Comparison of ENCODE assay signal across 8 cellular contexts in the genomic region with DNA sequence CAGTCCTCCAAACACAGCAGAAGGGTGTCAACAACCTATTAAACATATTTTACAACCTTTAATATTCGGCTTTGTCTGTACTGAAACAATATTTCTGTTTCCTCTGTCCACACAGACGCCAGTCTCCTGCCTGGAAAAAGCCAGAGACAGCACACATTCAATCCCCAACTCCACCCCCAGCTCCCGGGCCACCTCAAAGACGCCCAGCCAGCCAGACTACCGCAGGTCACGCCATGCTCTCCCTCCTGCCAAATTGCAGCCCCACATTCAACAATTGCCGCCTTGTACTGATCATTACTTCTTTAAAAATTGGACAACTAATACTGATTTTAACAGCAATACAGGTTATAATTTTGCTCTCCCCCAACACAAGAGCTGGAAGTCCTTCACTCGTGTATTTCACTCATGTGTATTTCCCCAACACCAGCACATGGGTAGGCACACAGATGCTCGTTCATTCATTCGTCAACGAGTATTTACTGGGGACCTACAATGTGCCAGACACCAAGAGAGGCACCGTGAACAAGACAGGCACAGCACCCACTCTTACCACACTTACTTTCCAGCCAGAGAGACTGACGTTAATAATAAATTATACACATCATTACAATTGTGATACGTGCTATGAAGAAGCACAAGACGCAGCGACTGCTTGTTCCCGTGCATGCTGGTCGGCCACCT. TPM values are rescaled to one million over a fixed set of nuclear protein-coding genes. Genes with fewer than 3 reads are reported as not detected.
DNase-seq lines count a peak whose midpoint lies in the region; ATAC-seq, FAIRE-seq and TF ChIP-seq lines count a peak whose summit lies in the region.

No MANE protein-coding gene starts in this region.

- intact Hi-C loops in esophagus muscularis mucosa (cut with DNase I): loop anchor here (5.0 kb wide), 1 partner anchor 96 kb away; a partner anchor contains a TSS

- H3K36me3 ChIP-seq in SJSA1: no peaks in the 10 kb centered on the region
- H3K36me3 ChIP-seq in esophagus muscularis mucosa: peaks cover 0 to 2% (median under 1%) of the 10 kb centered on the region in 4 donors
- H3K36me3 ChIP-seq in rectal smooth muscle tissue (ENCODE audit: control insufficient read depth, insufficient read depth, low read length): no peaks in the 10 kb centered on the region

- no peak for DNase-seq in GM12892 (ENCODE audit: insufficient read length)
- DNase-seq in SJSA1 (ENCODE audit: low read depth in 1 of 2, low spot score in 2 of 2): no peak
- DNase-seq in esophagus muscularis mucosa (ENCODE audit: extremely low spot score): no peak
- DNase-seq in dermis blood vessel endothelial cell: no peak

- peaks cover 16% of the 10 kb centered on the region for H3K4me1 ChIP-seq in SJSA1 (replicated peaks)
- peaks cover 8 to 18% (median 17%) of the 10 kb centered on the region in 4 donors for H3K4me1 ChIP-seq in esophagus muscularis mucosa
- H3K4me1 ChIP-seq in rectal smooth muscle tissue (ENCODE audit: control insufficient read depth, insufficient read depth, low read length): no peaks in the 10 kb centered on the region

- H3K27me3 ChIP-seq in SJSA1 (replicated peaks) (peaks cover 15% of the 10 kb centered on the region), esophagus muscularis mucosa (no peaks in the 10 kb centered on the region), rectal smooth muscle tissue (ENCODE audit: control insufficient read depth, insufficient read depth, low read length) (no peaks in the 10 kb centered on the region)

- H3K27ac ChIP-seq in SJSA1 (no peak overlapping the region), esophagus muscularis mucosa (replicated peaks in 1 of 4) (peak overlapping the region; percentile 77 to 92 (median 86)), rectal smooth muscle tissue (ENCODE audit: low read depth, low read length) (no peak overlapping the region)

- ATAC-seq in HG02885 (IDR thresholded peaks at IDR 0.05; ENCODE audit: poor library complexity, unreplicated experiment) (no peak), HG02970 (IDR thresholded peaks at IDR 0.05; ENCODE audit: low FRiP score, unreplicated experiment) (no peak), HG03571 (IDR thresholded peaks at IDR 0.05; ENCODE audit: unreplicated experiment) (no peak)

- FAIRE-seq in GM12892 (lab: Jason Lieb, UNC): peak; percentile 88

- TF ChIP-seq EP300 in esophagus muscularis mucosa (IDR thresholded peaks at IDR 0.05): no peak

- H3K9me3 ChIP-seq in SJSA1 (replicated peaks) (no peaks in the 10 kb centered on the region), esophagus muscularis mucosa (no peaks in the 10 kb centered on the region)

- TF ChIP-seq POLR2A in GM12892 (IDR thresholded peaks at IDR 0.05; ENCODE audit: low read depth, low read length) (no peak), esophagus muscularis mucosa (IDR thresholded peaks at IDR 0.05; ENCODE audit: low read depth) (no peak)

- H3K4me3 ChIP-seq in SJSA1: peak overlapping the region; percentile 57
- peak overlapping the region; percentile 78 to 86 (median 80) for H3K4me3 ChIP-seq in esophagus muscularis mucosa
- H3K4me3 ChIP-seq in rectal smooth muscle tissue (ENCODE audit: low read length): peak overlapping the region; percentile 95

- no peak for TF ChIP-seq CTCF in esophagus muscularis mucosa (IDR thresholded peaks at IDR 0.05)

- peak overlapping the region; percentile 7 for H3K9ac ChIP-seq in rectal smooth muscle tissue (ENCODE audit: low read length)

- WGBS in esophagus muscularis mucosa: 75% methylated on average over 13 of the region's 18 CpGs

RNA-seq across cellular contexts. Expression of a gene that starts 1.1 kb away (rescaled TPM):
- 39.2 TPM for polyA plus RNA-seq in GM12892 (2012; ENCODE audit: missing spikeins)
- 13.3 and 18.3 TPM in 2 replicates for total RNA-seq in SJSA1 (2014; rRNA removed; shearing (Covaris generic))
- 10 to 100 TPM; 32.0 to 50.2 (median 37.6) TPM for total RNA-seq in esophagus muscularis mucosa
- 17.0 and 18.4 TPM in 2 replicates for total RNA-seq in dermis blood vessel endothelial cell

RNA-seq across cellular contexts. Expression of a gene that starts 34.3 kb away (rescaled TPM):
- 0.40 TPM for polyA plus RNA-seq in GM12892 (2012; ENCODE audit: missing spikeins)
- 0.03 TPM in 1 of 2 replicates, not detected in the other for total RNA-seq in SJSA1 (2014; rRNA removed; shearing (Covaris generic))
- total RNA-seq in esophagus muscularis mucosa (under 1 TPM in 3 of 4 donors, not detected in 1; 0.06 to 0.42 (median 0.17) TPM), dermis blood vessel endothelial cell (under 0.01 TPM in 1 of 2 replicates, not detected in the other)

Comparison
In these comparisons a context has a peak if more than half of its experiments do, and no peak if none do; other contexts are left out.
1. H3K27ac ChIP-seq: peak in esophagus muscularis mucosa (4 of 4); none in SJSA1 (single experiment) and rectal smooth muscle tissue (single experiment).
2. Peak in every context shown above with its lines, with median percentiles within 50 percentile points of each other: H3K4me3 ChIP-seq.